ENCODE assay signal across 19 cellular contexts in genomic region chr11:12653729-12654128, GRCh38. TPM values are rescaled to one million over a fixed set of nuclear protein-coding genes. Genes with fewer than 3 reads are reported as not detected.
"Had no signal": no experiment of that assay in that cellular context is flagged by ENCODE, and none has a peak within 500 bp of the region (broad histone marks: within the 10 kb centered on the region; RNA-seq: fewer than 3 reads in every experiment).

No MANE protein-coding gene starts in this region.

- H3K4me1 ChIP-seq: foreskin keratinocyte, pancreas, psoas muscle, right atrium auricular region, vagina had no signal

- H3K36me3 Mint-ChIP-seq: activated naive CD8-positive, alpha-beta T cell; type B pancreatic cell had no signal

- H3K27me3 ChIP-seq: cardiac muscle cell, foreskin keratinocyte, pancreas, right atrium auricular region, vagina had no signal

- H3K4me3 ChIP-seq: cardiac muscle cell, pancreas, psoas muscle, right atrium auricular region, thoracic aorta, vagina had no signal

- H3K4me1 Mint-ChIP-seq: immature natural killer cell, nephron progenitor cell had no signal

- H3K27ac ChIP-seq: cardiac muscle cell, foreskin keratinocyte, pancreas, psoas muscle, right atrium auricular region, thoracic aorta, vagina had no signal

- H3K4me3 Mint-ChIP-seq: activated naive CD8-positive, alpha-beta T cell; activated T-cell treated with anti-CD3 and anti-CD28 coated beads, Interleukin-2, amount 50 U/mL, for 4 hours; immature natural killer cell; nephron progenitor cell; type B pancreatic cell had no signal

- H3K27me3 Mint-ChIP-seq: type B pancreatic cell had no signal

- H3K27ac Mint-ChIP-seq: activated naive CD8-positive, alpha-beta T cell; activated T-helper 2 cell treated with anti-CD3 and anti-CD28 coated beads, Interferon-gamma antibody, Interleukin-2, Interleukin-4, amounts not matched to agents 10 μg/mL and 5 μg/mL and 100 μg/mL, durations not matched to agents 14 hours and 24 hours and 36 hours; immature natural killer cell; nephron progenitor cell; type B pancreatic cell had no signal

- ATAC-seq: activated T-cell treated with anti-CD3 and anti-CD28 coated beads, Interleukin-2, amount 50 U/mL, for 4 hours; foreskin keratinocyte; left ventricle myocardium superior; pancreas; psoas muscle had no signal

- DNase-seq: activated CD4-positive, alpha-beta T cell treated with anti-CD3 and anti-CD28 coated beads, Interleukin-2, amount 50 U/mL, for 48 hours; activated CD8-positive, alpha-beta memory T cell treated with anti-CD3 and anti-CD28 coated beads, Interleukin-2, amount 50 U/mL, for 48 hours; activated naive CD4-positive, alpha-beta T cell; activated T-cell treated with anti-CD3 and anti-CD28 coated beads, Interleukin-2, amount 50 U/mL, for 4 hours; foreskin keratinocyte; immature natural killer cell; left ventricle myocardium superior; nephron progenitor cell; pancreas; psoas muscle; stimulated activated CD4-positive, alpha-beta T cell treated with anti-CD3 and anti-CD28 coated beads, Interleukin-4, amount 100 ng/mL, for 24 hours; stimulated activated naive CD4-positive, alpha-beta T cell treated with Interleukin-2 at 50 U/mL for 16 hours had no signal

- H3K9me3 Mint-ChIP-seq: type B pancreatic cell had no signal

- H3K36me3 ChIP-seq: cardiac muscle cell, pancreas, right atrium auricular region, thoracic aorta, vagina had no signal

RNA-seq across cellular contexts. Expression of gene TEAD1, which starts 20.5 kb away (rescaled TPM):
- polyA plus RNA-seq: immature natural killer cell had no signal
